1 cellular context compared by ENCODE assay signal in the genomic region with DNA sequence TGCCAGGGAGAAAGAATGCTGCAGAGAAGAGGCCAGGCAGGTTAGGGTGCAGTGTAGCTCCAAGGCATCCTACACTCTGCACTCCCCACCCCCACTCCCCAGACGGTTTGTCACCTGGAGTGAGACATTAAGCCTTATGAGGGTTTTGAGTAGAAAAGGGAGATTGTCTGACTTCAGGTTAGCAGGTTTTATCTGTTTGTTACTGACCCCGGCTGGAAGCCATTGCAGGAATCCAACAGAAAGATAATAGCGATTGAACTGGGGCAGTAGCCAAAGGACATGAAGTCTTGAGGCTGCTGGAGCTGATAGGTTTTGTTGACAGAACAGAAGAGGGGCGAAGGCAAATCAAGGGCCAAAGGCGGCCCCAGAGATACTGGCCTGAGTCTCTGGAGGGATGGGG.
A peak's percentile ranks its signal among the peaks of the same experiment; 100 is the strongest.
TF ChIP-seq lines count a peak whose summit lies in the region.

No MANE protein-coding gene starts in this region.

TF ChIP-seq in K562, 482 proteins besides CTCF, POLR2A, EP300 and RAD21:
- TF ChIP-seq, protein P1, sequence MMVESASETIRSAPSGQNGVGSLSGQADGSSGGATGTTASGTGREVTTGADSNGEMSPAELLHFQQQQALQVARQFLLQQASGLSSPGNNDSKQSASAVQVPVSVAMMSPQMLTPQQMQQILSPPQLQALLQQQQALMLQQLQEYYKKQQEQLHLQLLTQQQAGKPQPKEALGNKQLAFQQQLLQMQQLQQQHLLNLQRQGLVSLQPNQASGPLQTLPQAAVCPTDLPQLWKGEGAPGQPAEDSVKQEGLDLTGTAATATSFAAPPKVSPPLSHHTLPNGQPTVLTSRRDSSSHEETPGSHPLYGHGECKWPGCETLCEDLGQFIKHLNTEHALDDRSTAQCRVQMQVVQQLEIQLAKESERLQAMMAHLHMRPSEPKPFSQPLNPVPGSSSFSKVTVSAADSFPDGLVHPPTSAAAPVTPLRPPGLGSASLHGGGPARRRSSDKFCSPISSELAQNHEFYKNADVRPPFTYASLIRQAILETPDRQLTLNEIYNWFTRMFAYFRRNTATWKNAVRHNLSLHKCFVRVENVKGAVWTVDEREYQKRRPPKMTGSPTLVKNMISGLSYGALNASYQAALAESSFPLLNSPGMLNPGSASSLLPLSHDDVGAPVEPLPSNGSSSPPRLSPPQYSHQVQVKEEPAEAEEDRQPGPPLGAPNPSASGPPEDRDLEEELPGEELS (CRISPR knock-in tag; IDR thresholded peaks at IDR 0.05; ENCODE audit: borderline replicate concordance) = no peak
- 0 out of 2 replicates have a peak, but pooled peaks have one; percentile 19 for TF ChIP-seq CBFA2T3 (IDR thresholded peaks at IDR 0.05)
